Comparison of ENCODE assay signal across 8 cellular contexts in the genomic region with DNA sequence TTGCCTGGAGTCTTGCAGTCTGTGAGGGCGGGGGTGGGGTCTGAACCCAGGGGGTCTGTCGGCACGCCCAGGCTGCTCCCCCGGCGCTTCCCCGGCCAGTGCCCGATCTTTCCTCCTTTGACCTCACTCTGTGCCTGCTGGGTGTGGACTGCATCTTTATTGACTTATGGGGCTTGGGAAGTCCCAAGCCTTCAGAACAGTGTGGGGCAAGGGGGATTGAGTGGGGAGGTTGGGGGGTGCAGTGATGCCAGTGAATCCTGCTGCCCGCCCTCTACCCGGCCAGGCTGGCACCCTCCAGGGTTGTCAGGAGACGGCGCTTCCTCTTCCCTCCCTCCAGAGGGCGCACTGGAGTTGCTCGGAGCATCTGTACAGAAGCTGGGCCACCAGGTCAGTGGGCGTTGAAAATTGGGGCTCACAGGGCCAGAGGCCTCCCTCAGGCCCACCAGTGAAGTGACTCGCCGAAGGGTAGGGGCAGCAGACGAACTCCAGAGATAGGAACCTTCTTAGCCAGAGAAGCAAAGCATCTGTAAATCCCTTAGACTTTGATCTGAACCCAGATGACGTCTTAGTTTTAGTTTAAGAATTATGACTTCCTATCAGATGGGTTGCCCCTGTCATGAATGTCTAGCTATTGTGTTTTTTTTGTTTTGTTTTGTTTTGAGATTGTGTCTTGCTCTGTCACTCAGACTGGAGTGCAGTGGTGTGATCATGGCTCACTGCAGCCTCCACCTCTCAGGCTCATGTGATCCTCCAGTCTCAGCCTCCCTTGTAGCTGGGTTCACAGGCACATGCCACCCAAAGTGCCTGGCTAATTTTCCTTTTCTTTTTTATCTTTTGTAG.
DNase-seq lines count a peak whose midpoint lies in the region; ATAC-seq and TF ChIP-seq lines count a peak whose summit lies in the region.

No MANE protein-coding gene starts in this region.

- peaks cover 15% of the 10 kb centered on the region for H3K4me1 Mint-ChIP-seq in HFFc6 (ENCODE audit: low read depth)

- ATAC-seq in HG02759 (IDR thresholded peaks at IDR 0.05; ENCODE audit: unreplicated experiment): no peak

- H3K4me1 ChIP-seq in BE2C (peaks cover 23% of the 10 kb centered on the region), ovary (ENCODE audit: insufficient read depth) (no peaks in the 10 kb centered on the region)

- H3K9me3 ChIP-seq in BE2C: no peaks in the 10 kb centered on the region
- H3K9me3 ChIP-seq in ovary: no peaks in the 10 kb centered on the region

- H3K27ac ChIP-seq in ovary: no peak overlapping the region

- no peaks in the 10 kb centered on the region for H3K36me3 Mint-ChIP-seq in HFFc6 (ENCODE audit: low read depth)

- in situ Hi-C loops in astrocyte of the spinal cord (cut with HindIII; ENCODE audit: low sequenced_read_pairs): no loop called here

- intact Hi-C loops in ovary (cut with DNase I): no loop called here

- H3K27me3 Mint-ChIP-seq in HFFc6 (ENCODE audit: insufficient read depth): peaks cover 6% of the 10 kb centered on the region; the same call in 1 of the 2 replicates

- H3K4me3 ChIP-seq in BE2C (ENCODE audit: low read depth, low read length) (no peak overlapping the region), astrocyte of the spinal cord (ENCODE audit: low read depth, low read length) (no peak overlapping the region), ovary (no peak overlapping the region)

- no peak overlapping the region for H3K4me3 Mint-ChIP-seq in HFFc6

- TF ChIP-seq POLR2A in ovary (IDR thresholded peaks at IDR 0.05): no peak

- no peaks in the 10 kb centered on the region for H3K27me3 ChIP-seq in BE2C
- no peaks in the 10 kb centered on the region for H3K27me3 ChIP-seq in ovary

- H3K9me3 Mint-ChIP-seq in HFFc6: no peaks in the 10 kb centered on the region

- WGBS in ovary, 3 donors: 81 to 86% (median 82%) methylated on average over 18 of the region's 18 CpGs

- peak; percentile 58 for DNase-seq in BE2C
- DNase-seq in HFFc6: peak; percentile 18
- DNase-seq in T follicular helper cell (ENCODE audit: low read depth): peak; percentile 35
- no peak for DNase-seq in astrocyte of the spinal cord (ENCODE audit: low read depth, low spot score)
- DNase-seq in iris pigment epithelial cell (ENCODE audit: low read depth): peak; percentile 16
- DNase-seq in stimulated activated CD4-positive, alpha-beta T cell treated with anti-CD3 and anti-CD28 coated beads, TNF-alpha, amount 100 ng/mL, for 48 hours (ENCODE audit: low read depth in 3 of 3): peak in 2 of 3 donors; percentile 15 to 55
- DNase-seq in ovary: no peak

- H3K36me3 ChIP-seq in BE2C (no peaks in the 10 kb centered on the region), ovary (no peaks in the 10 kb centered on the region)

- TF ChIP-seq CTCF in BE2C (IDR thresholded peaks at IDR 0.05; ENCODE audit: low read depth, low read length): peak; percentile 72
- TF ChIP-seq CTCF in HFFc6 (IDR thresholded peaks at IDR 0.05): peak; percentile 85
- peak; percentile 78 for TF ChIP-seq CTCF in astrocyte of the spinal cord (IDR thresholded peaks at IDR 0.05; ENCODE audit: low read depth, low read length)
- TF ChIP-seq CTCF in ovary (IDR thresholded peaks at IDR 0.05): peak in 1 of 3 donors; percentile 27

- TF ChIP-seq EP300 in ovary (IDR thresholded peaks at IDR 0.05): no peak

- H3K27ac Mint-ChIP-seq in HFFc6: no peak overlapping the region

Comparison
In these comparisons a context has a peak if more than half of its experiments do, and no peak if none do; other contexts are left out.
1. DNase-seq: peak in BE2C (single experiment), HFFc6 (single experiment), T follicular helper cell (single experiment), iris pigment epithelial cell (single experiment) and stimulated activated CD4-positive, alpha-beta T cell treated with anti-CD3 and anti-CD28 coated beads, TNF-alpha, amount 100 ng/mL, for 48 hours (2 of 3); none in astrocyte of the spinal cord (single experiment) and ovary (0 of 5).